ENCODE assay signal across 8 cellular contexts in the genomic region with DNA sequence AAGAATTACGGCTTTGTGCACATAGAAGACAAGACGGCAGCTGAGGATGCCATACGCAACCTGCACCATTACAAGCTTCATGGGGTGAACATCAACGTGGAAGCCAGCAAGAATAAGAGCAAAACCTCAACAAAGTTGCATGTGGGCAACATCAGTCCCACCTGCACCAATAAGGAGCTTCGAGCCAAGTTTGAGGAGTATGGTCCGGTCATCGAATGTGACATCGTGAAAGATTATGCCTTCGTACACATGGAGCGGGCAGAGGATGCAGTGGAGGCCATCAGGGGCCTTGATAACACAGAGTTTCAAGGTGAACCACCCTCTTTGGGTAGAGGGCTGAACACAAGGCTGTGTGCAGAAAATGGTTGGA. TPM values are rescaled to one million over a fixed set of nuclear protein-coding genes. Genes with fewer than 3 reads are reported as not detected.
DNase-seq lines count a peak whose midpoint lies in the region; ATAC-seq and TF ChIP-seq lines count a peak whose summit lies in the region.
"Not testable (repeated sequence)": the region's sequence is repeated elsewhere in the genome, so short reads cannot be mapped to it uniquely, and the experiment has no call there.

No MANE protein-coding gene starts in this region.

- peak overlapping the region; percentile 70 to 95 for H3K4me3 Mint-ChIP-seq in CD14-positive monocyte
- peak overlapping the region; percentile 88 for H3K4me3 Mint-ChIP-seq in T-helper 1 cell treated with Interleukin-12 subunit alpha and Interleukin-12 subunit beta and Interleukin-4 antibody, amounts not matched to agents 30 μg/mL and 1 μg/mL, for 36 hours
- H3K4me3 Mint-ChIP-seq in activated naive CD8-positive, alpha-beta T cell treated with anti-CD3 and anti-CD28 coated beads, Interleukin-2, amount 10 ng/mL, durations not matched to agents 7 days and 5 days, result peak overlapping the region; percentile 91

- not testable (repeated sequence) for H4K91ac ChIP-seq in neuronal stem cell (ENCODE audit: low read depth, low read length, poor library complexity)

- peak overlapping the region; percentile 75 for H3K4me3 ChIP-seq in HUES64 (ENCODE audit: low read length)
- H3K4me3 ChIP-seq in endocrine pancreas (ENCODE audit: control insufficient read depth, insufficient read depth, low read length), result peak overlapping the region; percentile 87
- H3K4me3 ChIP-seq in iPS-18c (ENCODE audit: insufficient read depth, low read depth, low read length), result peak overlapping the region; percentile 97
- H3K4me3 ChIP-seq in neuronal stem cell (ENCODE audit: low read length in 2 of 2), result peak overlapping the region in 1 of 2 donors; percentile 93
- H3K4me3 ChIP-seq in suprapubic skin, result peak overlapping the region; percentile 62

- H3K79me1 ChIP-seq in neuronal stem cell (ENCODE audit: low read depth, low read length), result not testable (repeated sequence)

- peak overlapping the region in 5 of 7 donors; percentile 15 to 99 (median 96) for H3K27ac Mint-ChIP-seq in CD14-positive monocyte
- H3K27ac Mint-ChIP-seq in T-helper 1 cell treated with Interleukin-12 subunit alpha and Interleukin-12 subunit beta and Interleukin-4 antibody, amounts not matched to agents 30 μg/mL and 1 μg/mL, for 36 hours, result peak overlapping the region; percentile 91
- H3K27ac Mint-ChIP-seq in activated naive CD8-positive, alpha-beta T cell treated with anti-CD3 and anti-CD28 coated beads, Interleukin-2, amount 10 ng/mL, durations not matched to agents 7 days and 5 days, result peak overlapping the region; percentile 92

- POLR2A ChIA-PET in activated naive CD8-positive, alpha-beta T cell treated with anti-CD3 and anti-CD28 coated beads, Interleukin-2, amount 10 ng/mL, durations not matched to agents 7 days and 5 days (lab: Charles Lee), result interaction anchor here (1.2 to 11.7 kb wide), 5 partner anchors 9 to 94 kb away, joined by 5 to 211 read pairs (median 14); a partner anchor contains a TSS

- ATAC-seq in activated naive CD8-positive, alpha-beta T cell treated with anti-CD3 and anti-CD28 coated beads, Interleukin-2, amount 10 ng/mL, durations not matched to agents 7 days and 5 days (ENCODE audit: low read depth), result not testable (repeated sequence)

- H3K4me1 Mint-ChIP-seq in CD14-positive monocyte, result peaks cover 57% of the 10 kb centered on the region
- H3K4me1 Mint-ChIP-seq in T-helper 1 cell treated with Interleukin-12 subunit alpha and Interleukin-12 subunit beta and Interleukin-4 antibody, amounts not matched to agents 30 μg/mL and 1 μg/mL, for 36 hours (ENCODE audit: low read depth), result peaks cover 60% of the 10 kb centered on the region
- H3K4me1 Mint-ChIP-seq in activated naive CD8-positive, alpha-beta T cell treated with anti-CD3 and anti-CD28 coated beads, Interleukin-2, amount 10 ng/mL, durations not matched to agents 7 days and 5 days, result peaks cover 58% of the 10 kb centered on the region

- not testable (repeated sequence) for H3K23ac ChIP-seq in neuronal stem cell (ENCODE audit: low read depth, low read length, poor library complexity)

- intact Hi-C loops in CD14-positive monocyte (cut with micrococcal nuclease), result loop anchor here in 1 of 2 donors (2.0 to 5.0 kb wide), 2 partner anchors 23 to 38 kb away; a partner anchor contains a TSS

- not testable (repeated sequence) for H3K18ac ChIP-seq in neuronal stem cell (ENCODE audit: low read length)

- not testable (repeated sequence) for TF ChIP-seq CTCF in CD14-positive monocyte (IDR thresholded peaks at IDR 0.05); suprapubic skin (IDR thresholded peaks at IDR 0.05)

- H2AFZ ChIP-seq in neuronal stem cell (ENCODE audit: low read length), result not testable (repeated sequence)

- H2BK120ac ChIP-seq in neuronal stem cell (ENCODE audit: low read depth, low read length), result not testable (repeated sequence)

- not testable (repeated sequence) for DNase-seq in CD14-positive monocyte (ENCODE audit: low spot score); activated naive CD8-positive, alpha-beta T cell treated with anti-CD3 and anti-CD28 coated beads, Interleukin-2, amount 10 ng/mL, durations not matched to agents 7 days and 5 days; neuronal stem cell (ENCODE audit: low spot score); suprapubic skin (ENCODE audit: low spot score in 2 of 2)

- H3K36me3 ChIP-seq in HUES64 (ENCODE audit: insufficient read depth, low read length), result peaks cover 58% of the 10 kb centered on the region
- H3K36me3 ChIP-seq in endocrine pancreas (ENCODE audit: control insufficient read depth, insufficient read depth, low read length), result not testable (repeated sequence)
- peaks cover 26 to 76% of the 10 kb centered on the region in 2 donors for H3K36me3 ChIP-seq in neuronal stem cell (replicated peaks in 1 of 2; ENCODE audit: control insufficient read depth in 2 of 2, insufficient read depth in 2 of 2, low read length in 2 of 2)
- peaks cover 35% of the 10 kb centered on the region for H3K36me3 ChIP-seq in suprapubic skin

- peaks cover 44 to 65% of the 10 kb centered on the region in 2 donors for H3K36me3 Mint-ChIP-seq in CD14-positive monocyte
- peaks cover 50% of the 10 kb centered on the region for H3K36me3 Mint-ChIP-seq in T-helper 1 cell treated with Interleukin-12 subunit alpha and Interleukin-12 subunit beta and Interleukin-4 antibody, amounts not matched to agents 30 μg/mL and 1 μg/mL, for 36 hours (ENCODE audit: low read depth)
- peaks cover 44% of the 10 kb centered on the region for H3K36me3 Mint-ChIP-seq in activated naive CD8-positive, alpha-beta T cell treated with anti-CD3 and anti-CD28 coated beads, Interleukin-2, amount 10 ng/mL, durations not matched to agents 7 days and 5 days

- H3K9me3 Mint-ChIP-seq in CD14-positive monocyte; T-helper 1 cell treated with Interleukin-12 subunit alpha and Interleukin-12 subunit beta and Interleukin-4 antibody, amounts not matched to agents 30 μg/mL and 1 μg/mL, for 36 hours; activated naive CD8-positive, alpha-beta T cell treated with anti-CD3 and anti-CD28 coated beads, Interleukin-2, amount 10 ng/mL, durations not matched to agents 7 days and 5 days: not testable (repeated sequence)

- not testable (repeated sequence) for TF ChIP-seq EP300 in suprapubic skin (IDR thresholded peaks at IDR 0.05)

- H3K27ac ChIP-seq in HUES64 (ENCODE audit: low read depth, low read length); neuronal stem cell (replicated peaks; ENCODE audit: low read length); suprapubic skin: not testable (repeated sequence)

- H3K4me2 ChIP-seq in neuronal stem cell (ENCODE audit: insufficient read depth, low read length, poor library complexity, severe bottlenecking), result peak overlapping the region; percentile 78

- not testable (repeated sequence) for H3K27me3 Mint-ChIP-seq in CD14-positive monocyte (ENCODE audit: low read depth in 3 of 3); T-helper 1 cell treated with Interleukin-12 subunit alpha and Interleukin-12 subunit beta and Interleukin-4 antibody, amounts not matched to agents 30 μg/mL and 1 μg/mL, for 36 hours (ENCODE audit: low read depth); activated naive CD8-positive, alpha-beta T cell treated with anti-CD3 and anti-CD28 coated beads, Interleukin-2, amount 10 ng/mL, durations not matched to agents 7 days and 5 days

- TF ChIP-seq POLR2A in suprapubic skin (IDR thresholded peaks at IDR 0.05), result not testable (repeated sequence)

- not testable (repeated sequence) for H2AK5ac ChIP-seq in neuronal stem cell (ENCODE audit: low read depth, low read length)

- not testable (repeated sequence) for H3K14ac ChIP-seq in neuronal stem cell (ENCODE audit: low read length)

- H3K27me3 ChIP-seq in HUES64 (ENCODE audit: insufficient read depth, low read length); endocrine pancreas (ENCODE audit: control insufficient read depth, insufficient read depth, low read length); neuronal stem cell (ENCODE audit: control insufficient read depth in 3 of 3, insufficient read depth in 3 of 3, low read depth in 1 of 3, low read length in 3 of 3); suprapubic skin: not testable (repeated sequence)

- H2BK5ac ChIP-seq in neuronal stem cell (ENCODE audit: low read length), result not testable (repeated sequence)

- not testable (repeated sequence) for H2BK12ac ChIP-seq in neuronal stem cell (ENCODE audit: low read length)

- WGBS in HUES64, result 81% methylated on average over 7 of the region's 10 CpGs
- WGBS in neuronal stem cell (ENCODE audit: extremely low coverage in 2 of 2, insufficient read length in 2 of 2, insufficient replicate concordance in 1 of 2), 2 donors, result no CpG with 5 or more reads among the region's 10 CpGs
- WGBS in suprapubic skin, result 58% methylated on average over 10 of the region's 10 CpGs

- H3K9me3 ChIP-seq in HUES64 (ENCODE audit: insufficient read depth, low read depth, low read length); endocrine pancreas (ENCODE audit: control insufficient read depth, low read length); iPS-18c (ENCODE audit: control insufficient read depth, insufficient read depth, low read length); neuronal stem cell (replicated peaks in 1 of 2; ENCODE audit: control insufficient read depth in 2 of 2, insufficient read depth in 1 of 2, low read depth in 1 of 2, low read length in 2 of 2); suprapubic skin: not testable (repeated sequence)

- not testable (repeated sequence) for H3K4ac ChIP-seq in neuronal stem cell (ENCODE audit: low read length)

- peaks cover 43% of the 10 kb centered on the region for H3K4me1 ChIP-seq in HUES64 (ENCODE audit: insufficient read depth, low read length)
- H3K4me1 ChIP-seq in endocrine pancreas (ENCODE audit: control insufficient read depth, insufficient read depth, low read length), result peaks cover 37% of the 10 kb centered on the region
- peaks cover 14 to 32% of the 10 kb centered on the region in 2 donors for H3K4me1 ChIP-seq in neuronal stem cell (ENCODE audit: control insufficient read depth in 2 of 2, insufficient read depth in 1 of 2, low read depth in 1 of 2, low read length in 2 of 2)
- peaks cover 77% of the 10 kb centered on the region for H3K4me1 ChIP-seq in suprapubic skin

- not testable (repeated sequence) for H4K8ac ChIP-seq in neuronal stem cell (ENCODE audit: low read depth, low read length)

- not testable (repeated sequence) for H2BK15ac ChIP-seq in neuronal stem cell (ENCODE audit: low read length)

- peak overlapping the region; percentile 98; the same call in 1 of the 2 replicates for H3K9ac ChIP-seq in HUES64 (ENCODE audit: low read depth, low read length)
- H3K9ac ChIP-seq in endocrine pancreas (ENCODE audit: control insufficient read depth, insufficient read depth, low read length), result peak overlapping the region; percentile 40
- not testable (repeated sequence) for H3K9ac ChIP-seq in neuronal stem cell (ENCODE audit: low read depth, low read length, poor library complexity)

RNA-seq across cellular contexts. Expression of a gene that starts 1.3 kb away (rescaled TPM):
- 100 to 1,000 TPM; 153 TPM for polyA plus RNA-seq in CD14-positive monocyte
- 170 TPM for polyA plus RNA-seq in HUES64 (2013, experiment 1 of 2)
- 152 TPM for polyA plus RNA-seq in HUES64 (2013, experiment 2 of 2)
- total RNA-seq in activated naive CD8-positive, alpha-beta T cell treated with anti-CD3 and anti-CD28 coated beads, Interleukin-2, amount 10 ng/mL, durations not matched to agents 7 days and 5 days, result 100 to 1,000 TPM; 152 to 158 TPM
- polyA plus RNA-seq in neuronal stem cell (2013, experiment 1 of 2), result 112 TPM
- 115 TPM for polyA plus RNA-seq in neuronal stem cell (2013, experiment 2 of 2)
- 10 to 100 TPM; 82.5 to 100.0 (median 91.4) TPM for total RNA-seq in suprapubic skin

RNA-seq across cellular contexts. Expression of a gene that starts 23.4 kb away (rescaled TPM):
- 10 to 100 TPM; 42.6 to 46.7 TPM for polyA plus RNA-seq in CD14-positive monocyte
- polyA plus RNA-seq in HUES64 (2013, experiment 1 of 2), result 59.0 TPM
- polyA plus RNA-seq in HUES64 (2013, experiment 2 of 2), result 53.1 TPM
- total RNA-seq in activated naive CD8-positive, alpha-beta T cell treated with anti-CD3 and anti-CD28 coated beads, Interleukin-2, amount 10 ng/mL, durations not matched to agents 7 days and 5 days, result 100 to 1,000 TPM; 150 to 151 TPM
- 52.5 TPM for polyA plus RNA-seq in neuronal stem cell (2013, experiment 1 of 2)
- polyA plus RNA-seq in neuronal stem cell (2013, experiment 2 of 2), result 53.0 TPM
- total RNA-seq in suprapubic skin, result 10 to 100 TPM; 53.2 to 96.1 (median 84.5) TPM

RNA-seq across cellular contexts. Expression of a gene that starts 37.9 kb away (rescaled TPM):
- polyA plus RNA-seq in CD14-positive monocyte, result 10 to 100 TPM in 1 of 2 donors, 1 to 10 TPM in 1; 7.8 to 11.2 TPM
- polyA plus RNA-seq in HUES64 (2013, experiment 1 of 2), result 29.2 TPM
- 29.4 TPM for polyA plus RNA-seq in HUES64 (2013, experiment 2 of 2)
- 10 to 100 TPM; 21.1 to 23.4 TPM for total RNA-seq in activated naive CD8-positive, alpha-beta T cell treated with anti-CD3 and anti-CD28 coated beads, Interleukin-2, amount 10 ng/mL, durations not matched to agents 7 days and 5 days
- polyA plus RNA-seq in neuronal stem cell (2013, experiment 1 of 2), result 19.8 TPM
- 20.3 TPM for polyA plus RNA-seq in neuronal stem cell (2013, experiment 2 of 2)
- 10 to 100 TPM; 16.7 to 27.1 (median 22.0) TPM for total RNA-seq in suprapubic skin

RNA-seq across cellular contexts. Expression of a gene that starts 46.8 kb away (rescaled TPM):
- 10 to 100 TPM; 26.9 to 37.0 TPM for polyA plus RNA-seq in CD14-positive monocyte
- 27.7 TPM for polyA plus RNA-seq in HUES64 (2013, experiment 1 of 2)
- 31.1 TPM for polyA plus RNA-seq in HUES64 (2013, experiment 2 of 2)
- 10 to 100 TPM; 46.6 to 47.5 TPM for total RNA-seq in activated naive CD8-positive, alpha-beta T cell treated with anti-CD3 and anti-CD28 coated beads, Interleukin-2, amount 10 ng/mL, durations not matched to agents 7 days and 5 days
- 39.5 TPM for polyA plus RNA-seq in neuronal stem cell (2013, experiment 1 of 2)
- 39.5 TPM for polyA plus RNA-seq in neuronal stem cell (2013, experiment 2 of 2)
- 10 to 100 TPM; 14.1 to 36.3 (median 20.2) TPM for total RNA-seq in suprapubic skin

RNA-seq across cellular contexts. Expression of a gene that starts 46.9 kb away (rescaled TPM):
- not detected for polyA plus RNA-seq in CD14-positive monocyte
- 0.45 TPM for polyA plus RNA-seq in HUES64 (2013, experiment 1 of 2)
- polyA plus RNA-seq in HUES64 (2013, experiment 2 of 2), result 0.63 TPM
- under 1 TPM; 0.09 to 0.14 TPM for total RNA-seq in activated naive CD8-positive, alpha-beta T cell treated with anti-CD3 and anti-CD28 coated beads, Interleukin-2, amount 10 ng/mL, durations not matched to agents 7 days and 5 days
- 0.13 TPM for polyA plus RNA-seq in neuronal stem cell (2013, experiment 1 of 2)
- 0.14 TPM for polyA plus RNA-seq in neuronal stem cell (2013, experiment 2 of 2)
- under 1 TPM in 2 of 4 donors, not detected in 2; 0.30 to 0.55 TPM for total RNA-seq in suprapubic skin
